In the genomic region with DNA sequence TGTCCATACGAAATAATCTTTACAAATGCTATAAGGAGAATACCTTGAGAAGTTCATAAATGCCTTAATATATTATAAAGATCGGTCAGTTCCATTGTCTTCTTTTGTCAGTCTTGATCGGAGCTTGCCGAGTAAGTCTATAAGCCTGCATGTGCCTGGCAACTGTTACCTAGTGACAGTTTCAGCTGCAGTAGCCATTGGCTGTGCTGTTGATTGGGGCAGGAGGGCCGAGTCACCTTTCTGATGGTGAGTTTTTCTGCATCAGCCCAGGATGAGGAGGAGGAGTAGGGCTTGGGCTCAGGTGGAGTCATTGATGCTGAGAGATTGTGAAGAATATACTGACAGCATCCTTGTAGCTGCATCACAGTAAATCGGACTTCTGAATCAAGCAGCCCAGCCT, we compare ENCODE assay signal across 1 cellular context.
TF ChIP-seq lines count a peak whose summit lies in the region.

No MANE protein-coding gene starts in this region.

TF ChIP-seq in WTC11, 78 proteins besides CTCF, POLR2A, EP300 and RAD21 (continued from another document):
- TF ChIP-seq TEAD1 (CRISPR knock-in tag; IDR thresholded peaks at IDR 0.05), result no peak
- no peak for TF ChIP-seq OVOL2 (CRISPR knock-in tag; IDR thresholded peaks at IDR 0.05; ENCODE audit: borderline replicate concordance)
- no peak for TF ChIP-seq FOXP1 (CRISPR knock-in tag; IDR thresholded peaks at IDR 0.05; ENCODE audit: borderline replicate concordance)
- no peak for TF ChIP-seq NR1H2 (CRISPR knock-in tag; IDR thresholded peaks at IDR 0.05)
- TF ChIP-seq ZNF138 (CRISPR knock-in tag; conservative IDR thresholded peaks at IDR 0.05), result no peak
TF ChIP-seq in WTC11: peak in this region for 0.
